In the genomic region with DNA sequence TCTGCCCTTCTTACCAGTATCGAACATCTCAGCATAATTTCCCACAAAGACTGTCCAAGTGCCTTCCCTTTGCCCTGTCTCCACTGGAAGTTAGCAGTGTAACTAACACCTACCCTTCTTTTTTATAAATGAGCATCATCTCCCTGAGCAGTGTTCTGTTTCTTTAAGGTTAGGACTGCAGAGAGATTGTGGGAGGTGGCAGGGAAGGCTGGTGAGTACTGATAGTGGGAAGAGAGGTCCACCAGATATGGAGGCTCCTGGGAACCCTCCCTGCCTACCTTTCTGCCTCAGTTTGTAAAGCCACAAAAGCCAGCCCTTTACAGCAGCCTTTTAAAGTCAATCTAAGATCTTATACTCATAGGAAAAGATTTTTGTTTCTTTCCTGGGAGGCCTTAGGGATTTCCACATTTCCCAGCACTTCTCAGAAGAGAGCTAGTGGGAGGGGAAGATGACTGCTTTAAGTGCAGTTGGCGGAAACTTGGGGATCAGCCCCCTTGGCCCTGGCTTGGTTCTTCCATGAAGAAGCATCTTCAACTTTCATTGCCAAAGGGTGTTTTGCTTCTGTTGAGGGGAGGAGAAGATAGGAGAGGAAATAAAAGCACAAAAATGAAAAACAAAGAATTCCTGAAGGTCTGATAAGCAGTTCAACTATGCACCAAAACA, we compare ENCODE assay signal across 14 cellular contexts. TPM values are rescaled to one million over a fixed set of nuclear protein-coding genes. Genes with fewer than 3 reads are reported as not detected.
DNase-seq lines count a peak whose midpoint lies in the region; ATAC-seq, FAIRE-seq and TF ChIP-seq lines count a peak whose summit lies in the region.
"Had no signal": no experiment of that assay in that cellular context is flagged by ENCODE, and none has a peak within 500 bp of the region (broad histone marks: within the 10 kb centered on the region; RNA-seq: fewer than 3 reads in every experiment).

No MANE protein-coding gene starts in this region.

- no peaks in the 10 kb centered on the region for H3K4me1 ChIP-seq in psoas muscle
- H3K4me1 ChIP-seq: prostate gland had no signal

- intact Hi-C loops in left cardiac atrium (cut with DNase I) = no loop called here
- intact Hi-C loops in psoas muscle (cut with DNase I) = no loop called here

- TF ChIP-seq CTCF in BJ (IDR thresholded peaks at IDR 0.05; ENCODE audit: insufficient read depth, low read depth, low read length) = no peak
- no peak for TF ChIP-seq CTCF in psoas muscle (IDR thresholded peaks at IDR 0.05)

- no peak overlapping the region for H3K4me3 ChIP-seq in BJ (ENCODE audit: low read depth, low read length)
- H3K4me3 ChIP-seq in psoas muscle = no peak overlapping the region
- H3K4me3 ChIP-seq: BLaER1, prostate gland had no signal

- H3K36me3 ChIP-seq in BJ (ENCODE audit: control insufficient read depth, insufficient read depth, low read length) (no peaks in the 10 kb centered on the region), psoas muscle (ENCODE audit: insufficient read depth in 1 of 2, low read depth in 1 of 2) (no peaks in the 10 kb centered on the region)
- H3K36me3 ChIP-seq: BLaER1, prostate gland had no signal

- FAIRE-seq in GM19239 (lab: Jason Lieb, UNC) = no peak

- CTCF ChIA-PET in BJ (lab: Yijun Ruan, JAX) = interaction anchor here (1.0 to 2.0 kb wide), 4 partner anchors 9 to 55 kb away, joined by 3 to 9 read pairs (median 4); no protein-coding TSS in a partner anchor

- H3K27me3 ChIP-seq in BJ (ENCODE audit: control insufficient read depth, insufficient read depth, low read length) = no peaks in the 10 kb centered on the region
- H3K27me3 ChIP-seq in psoas muscle (ENCODE audit: insufficient read depth in 3 of 3, low read length in 2 of 3) = no peaks in the 10 kb centered on the region
- H3K27me3 ChIP-seq: BLaER1 had no signal

- WGBS in psoas muscle, 3 donors = 40 to 64% (median 41%) methylated on average over 2 of the region's 2 CpGs

- peak; percentile 87 for DNase-seq in BJ (ENCODE audit: low read depth)
- DNase-seq in amniotic stem cell (lab: John Stamatoyannopoulos, UW) = peak; percentile 37
- DNase-seq in left cardiac atrium = peak; percentile 34
- DNase-seq in psoas muscle = peak in 1 of 2 donors; percentile 42
- DNase-seq in NCI-H1930 (lab: John Stamatoyannopoulos, UW) = no peak
- DNase-seq in activated CD4-positive, alpha-beta T cell treated with anti-CD3 and anti-CD28 coated beads, Interleukin-2, amount 50 U/mL, for 48 hours = no peak
- DNase-seq in GM19239 (ENCODE audit: insufficient read length, low spot score) = no peak
- DNase-seq: activated CD4-positive, alpha-beta memory T cell treated with anti-CD3 and anti-CD28 coated beads, Interleukin-2, amount 10 ng/mL, durations not matched to agents 7 days and 5 days; NCI-H146; RPMI8226; stimulated activated CD8-positive, alpha-beta memory T cell treated with anti-CD3 and anti-CD28 coated beads, Interleukin-4, amount 100 ng/mL, for 48 hours had no signal

- no peaks in the 10 kb centered on the region for H3K9me3 ChIP-seq in psoas muscle
- H3K9me3 ChIP-seq: prostate gland had no signal

- H3K27ac ChIP-seq in psoas muscle = peak overlapping the region; percentile 11
- H3K27ac ChIP-seq: BLaER1 had no signal

- ATAC-seq in left cardiac atrium (peak; percentile 69 to 80), psoas muscle (peak in 1 of 4 donors; percentile 22), HG03442 (IDR thresholded peaks at IDR 0.05; ENCODE audit: unreplicated experiment) (no peak)

- POLR2A ChIA-PET in BJ (lab: Charles Lee) = interaction anchor here (0.6 to 1.5 kb wide), 8 partner anchors 26 to 98 kb away, joined by 3 to 9 read pairs (median 4); partner anchors contain the start of gene CALD1

RNA-seq across cellular contexts. Expression of gene CALD1, which starts 36.6 kb away (rescaled TPM):
- polyA plus RNA-seq in BJ (2011; rRNA removed) (1,629 and 1,746 TPM in 2 replicates), psoas muscle (10 to 100 TPM; 16.8 to 24.7 (median 17.9) TPM)
- polyA minus RNA-seq in BJ (2011; rRNA and poly(A)+ RNA removed) = 495 and 504 TPM in 2 replicates
- total RNA-seq in left cardiac atrium (100 to 1,000 TPM; 181 to 194 TPM), psoas muscle (10 to 100 TPM; 25.0 to 59.5 (median 33.3) TPM)

Comparison
In these comparisons a context has a peak if more than half of its experiments do, and no peak if none do; other contexts are left out.
1. DNase-seq: peak in BJ (single experiment), amniotic stem cell (single experiment) and left cardiac atrium (single experiment); none in NCI-H1930 (0 of 2), activated CD4-positive, alpha-beta T cell treated with anti-CD3 and anti-CD28 coated beads, Interleukin-2, amount 50 U/mL, for 48 hours (0 of 2) and GM19239 (single experiment).